Comparison of ENCODE assay signal across 1 cellular context in genomic region chr15:73751896-73752816, GRCh38.
TF ChIP-seq lines count a peak whose summit lies in the region.

No MANE protein-coding gene starts in this region.

TF ChIP-seq in HEK293, 187 proteins besides CTCF, POLR2A, EP300 and RAD21 (continued from another document and continues in another):
- TF ChIP-seq ZBTB26 (tag by site-specific recombination; optimal IDR thresholded peaks at IDR 0.05) (peak; percentile 75), BCL11B (tag by site-specific recombination; IDR thresholded peaks at IDR 0.05; ENCODE audit: low read depth) (0 out of 2 replicates have a peak, but pooled peaks have one; percentile 29), ZBTB48 (tag by site-specific recombination; IDR thresholded peaks at IDR 0.05) (no peak; the same call in 1 of the 2 replicates), BCL11A (tag by site-specific recombination; IDR thresholded peaks at IDR 0.05; ENCODE audit: low read depth) (no peak), MEIS1 (CRISPR knock-in tag; IDR thresholded peaks at IDR 0.05; ENCODE audit: borderline replicate concordance) (no peak), PBX3 (CRISPR knock-in tag; IDR thresholded peaks at IDR 0.05) (no peak), ZFP3 (tag by site-specific recombination; IDR thresholded peaks at IDR 0.05; ENCODE audit: low read depth) (no peak), ZNF580 (tag by site-specific recombination; IDR thresholded peaks at IDR 0.05) (no peak), ZNF529 (tag by site-specific recombination; IDR thresholded peaks at IDR 0.05; ENCODE audit: insufficient replicate concordance) (no peak), ZNF169 (tag by site-specific recombination; IDR thresholded peaks at IDR 0.05) (no peak), ZNF777 (tag by site-specific recombination; IDR thresholded peaks at IDR 0.05; ENCODE audit: borderline replicate concordance) (no peak), ZNF10 (tag by site-specific recombination; IDR thresholded peaks at IDR 0.05) (no peak), ZNF514 (tag by site-specific recombination; IDR thresholded peaks at IDR 0.05) (no peak), ZXDB (tag by site-specific recombination; IDR thresholded peaks at IDR 0.05) (no peak), ZNF654 (tag by site-specific recombination; IDR thresholded peaks at IDR 0.05; ENCODE audit: low read depth) (no peak), ZNF768 (tag by site-specific recombination; IDR thresholded peaks at IDR 0.05) (no peak), ZNF274 (IDR thresholded peaks at IDR 0.05; ENCODE audit: low read length) (no peak), ZNF274 (tag by site-specific recombination; IDR thresholded peaks at IDR 0.05; ENCODE audit: borderline replicate concordance) (no peak), ZNF211 (tag by site-specific recombination; IDR thresholded peaks at IDR 0.05; ENCODE audit: low read depth) (no peak), ZNF837 (tag by site-specific recombination; IDR thresholded peaks at IDR 0.05) (no peak), ZBTB21 (tag by site-specific recombination; IDR thresholded peaks at IDR 0.05) (no peak), HIC1 (tag by site-specific recombination; IDR thresholded peaks at IDR 0.05) (no peak), SETDB1 (IDR thresholded peaks at IDR 0.05; ENCODE audit: insufficient read length, low read length) (no peak), ZNF707 (tag by site-specific recombination; IDR thresholded peaks at IDR 0.05) (no peak), ZNF292 (tag by site-specific recombination; IDR thresholded peaks at IDR 0.05; ENCODE audit: borderline replicate concordance, low read depth) (no peak), MYNN (tag by site-specific recombination; IDR thresholded peaks at IDR 0.05; ENCODE audit: borderline replicate concordance) (no peak), YY2 (tag by site-specific recombination; IDR thresholded peaks at IDR 0.05) (no peak), ZNF513 (tag by site-specific recombination; IDR thresholded peaks at IDR 0.05) (no peak), ZNF16 (tag by site-specific recombination; IDR thresholded peaks at IDR 0.05; ENCODE audit: low read depth) (no peak), ZNF600 (tag by site-specific recombination; IDR thresholded peaks at IDR 0.05) (peak; percentile 82), ZNF629 (tag by site-specific recombination; IDR thresholded peaks at IDR 0.05) (no peak), TCF7L2 (IDR thresholded peaks at IDR 0.05; ENCODE audit: borderline replicate concordance, low read depth, low read length) (no peak), ZNF174 (tag by site-specific recombination; IDR thresholded peaks at IDR 0.05) (no peak), ZNF626 (tag by site-specific recombination; IDR thresholded peaks at IDR 0.05) (no peak), ZSCAN16 (tag by site-specific recombination; IDR thresholded peaks at IDR 0.05) (no peak), ZNF792 (tag by site-specific recombination; IDR thresholded peaks at IDR 0.05) (no peak), ZNF2 (tag by site-specific recombination; IDR thresholded peaks at IDR 0.05) (no peak), ZNF660 (tag by site-specific recombination; IDR thresholded peaks at IDR 0.05) (no peak), ZEB2 (tag by site-specific recombination; IDR thresholded peaks at IDR 0.05) (0 out of 2 replicates have a peak, but pooled peaks have one; percentile 28), ZNF677 (tag by site-specific recombination; IDR thresholded peaks at IDR 0.05) (no peak), ZNF624 (tag by site-specific recombination; IDR thresholded peaks at IDR 0.05) (no peak), SP2 (tag by site-specific recombination; IDR thresholded peaks at IDR 0.05) (peak; percentile 34; the same call in 1 of the 2 replicates), ZNF302 (tag by site-specific recombination; IDR thresholded peaks at IDR 0.05; ENCODE audit: low read depth) (no peak), ZBTB20 (tag by site-specific recombination; IDR thresholded peaks at IDR 0.05) (peak; percentile 90), ZNF501 (tag by site-specific recombination; IDR thresholded peaks at IDR 0.05) (no peak), ZNF423 (tag by site-specific recombination; IDR thresholded peaks at IDR 0.05) (no peak)
- TF ChIP-seq, protein P1, sequence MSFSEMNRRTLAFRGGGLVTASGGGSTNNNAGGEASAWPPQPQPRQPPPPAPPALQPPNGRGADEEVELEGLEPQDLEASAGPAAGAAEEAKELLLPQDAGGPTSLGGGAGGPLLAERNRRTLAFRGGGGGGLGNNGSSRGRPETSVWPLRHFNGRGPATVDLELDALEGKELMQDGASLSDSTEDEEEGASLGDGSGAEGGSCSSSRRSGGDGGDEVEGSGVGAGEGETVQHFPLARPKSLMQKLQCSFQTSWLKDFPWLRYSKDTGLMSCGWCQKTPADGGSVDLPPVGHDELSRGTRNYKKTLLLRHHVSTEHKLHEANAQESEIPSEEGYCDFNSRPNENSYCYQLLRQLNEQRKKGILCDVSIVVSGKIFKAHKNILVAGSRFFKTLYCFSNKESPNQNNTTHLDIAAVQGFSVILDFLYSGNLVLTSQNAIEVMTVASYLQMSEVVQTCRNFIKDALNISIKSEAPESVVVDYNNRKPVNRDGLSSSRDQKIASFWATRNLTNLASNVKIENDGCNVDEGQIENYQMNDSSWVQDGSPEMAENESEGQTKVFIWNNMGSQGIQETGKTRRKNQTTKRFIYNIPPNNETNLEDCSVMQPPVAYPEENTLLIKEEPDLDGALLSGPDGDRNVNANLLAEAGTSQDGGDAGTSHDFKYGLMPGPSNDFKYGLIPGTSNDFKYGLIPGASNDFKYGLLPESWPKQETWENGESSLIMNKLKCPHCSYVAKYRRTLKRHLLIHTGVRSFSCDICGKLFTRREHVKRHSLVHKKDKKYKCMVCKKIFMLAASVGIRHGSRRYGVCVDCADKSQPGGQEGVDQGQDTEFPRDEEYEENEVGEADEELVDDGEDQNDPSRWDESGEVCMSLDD (tag by site-specific recombination; IDR thresholded peaks at IDR 0.05), result no peak
- TF ChIP-seq, protein P2, sequence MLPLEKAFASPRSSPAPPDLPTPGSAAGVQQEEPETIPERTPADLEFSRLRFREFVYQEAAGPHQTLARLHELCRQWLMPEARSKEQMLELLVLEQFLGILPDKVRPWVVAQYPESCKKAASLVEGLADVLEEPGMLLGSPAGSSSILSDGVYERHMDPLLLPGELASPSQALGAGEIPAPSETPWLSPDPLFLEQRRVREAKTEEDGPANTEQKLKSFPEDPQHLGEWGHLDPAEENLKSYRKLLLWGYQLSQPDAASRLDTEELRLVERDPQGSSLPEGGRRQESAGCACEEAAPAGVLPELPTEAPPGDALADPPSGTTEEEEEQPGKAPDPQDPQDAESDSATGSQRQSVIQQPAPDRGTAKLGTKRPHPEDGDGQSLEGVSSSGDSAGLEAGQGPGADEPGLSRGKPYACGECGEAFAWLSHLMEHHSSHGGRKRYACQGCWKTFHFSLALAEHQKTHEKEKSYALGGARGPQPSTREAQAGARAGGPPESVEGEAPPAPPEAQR (tag by site-specific recombination; IDR thresholded peaks at IDR 0.05), result no peak
- TF ChIP-seq, protein P3, sequence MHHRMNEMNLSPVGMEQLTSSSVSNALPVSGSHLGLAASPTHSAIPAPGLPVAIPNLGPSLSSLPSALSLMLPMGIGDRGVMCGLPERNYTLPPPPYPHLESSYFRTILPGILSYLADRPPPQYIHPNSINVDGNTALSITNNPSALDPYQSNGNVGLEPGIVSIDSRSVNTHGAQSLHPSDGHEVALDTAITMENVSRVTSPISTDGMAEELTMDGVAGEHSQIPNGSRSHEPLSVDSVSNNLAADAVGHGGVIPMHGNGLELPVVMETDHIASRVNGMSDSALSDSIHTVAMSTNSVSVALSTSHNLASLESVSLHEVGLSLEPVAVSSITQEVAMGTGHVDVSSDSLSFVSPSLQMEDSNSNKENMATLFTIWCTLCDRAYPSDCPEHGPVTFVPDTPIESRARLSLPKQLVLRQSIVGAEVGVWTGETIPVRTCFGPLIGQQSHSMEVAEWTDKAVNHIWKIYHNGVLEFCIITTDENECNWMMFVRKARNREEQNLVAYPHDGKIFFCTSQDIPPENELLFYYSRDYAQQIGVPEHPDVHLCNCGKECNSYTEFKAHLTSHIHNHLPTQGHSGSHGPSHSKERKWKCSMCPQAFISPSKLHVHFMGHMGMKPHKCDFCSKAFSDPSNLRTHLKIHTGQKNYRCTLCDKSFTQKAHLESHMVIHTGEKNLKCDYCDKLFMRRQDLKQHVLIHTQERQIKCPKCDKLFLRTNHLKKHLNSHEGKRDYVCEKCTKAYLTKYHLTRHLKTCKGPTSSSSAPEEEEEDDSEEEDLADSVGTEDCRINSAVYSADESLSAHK (tag by site-specific recombination; IDR thresholded peaks at IDR 0.05), result no peak
- TF ChIP-seq, protein P4, sequence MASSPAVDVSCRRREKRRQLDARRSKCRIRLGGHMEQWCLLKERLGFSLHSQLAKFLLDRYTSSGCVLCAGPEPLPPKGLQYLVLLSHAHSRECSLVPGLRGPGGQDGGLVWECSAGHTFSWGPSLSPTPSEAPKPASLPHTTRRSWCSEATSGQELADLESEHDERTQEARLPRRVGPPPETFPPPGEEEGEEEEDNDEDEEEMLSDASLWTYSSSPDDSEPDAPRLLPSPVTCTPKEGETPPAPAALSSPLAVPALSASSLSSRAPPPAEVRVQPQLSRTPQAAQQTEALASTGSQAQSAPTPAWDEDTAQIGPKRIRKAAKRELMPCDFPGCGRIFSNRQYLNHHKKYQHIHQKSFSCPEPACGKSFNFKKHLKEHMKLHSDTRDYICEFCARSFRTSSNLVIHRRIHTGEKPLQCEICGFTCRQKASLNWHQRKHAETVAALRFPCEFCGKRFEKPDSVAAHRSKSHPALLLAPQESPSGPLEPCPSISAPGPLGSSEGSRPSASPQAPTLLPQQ (tag by site-specific recombination; IDR thresholded peaks at IDR 0.05), result no peak
- TF ChIP-seq, protein P5, sequence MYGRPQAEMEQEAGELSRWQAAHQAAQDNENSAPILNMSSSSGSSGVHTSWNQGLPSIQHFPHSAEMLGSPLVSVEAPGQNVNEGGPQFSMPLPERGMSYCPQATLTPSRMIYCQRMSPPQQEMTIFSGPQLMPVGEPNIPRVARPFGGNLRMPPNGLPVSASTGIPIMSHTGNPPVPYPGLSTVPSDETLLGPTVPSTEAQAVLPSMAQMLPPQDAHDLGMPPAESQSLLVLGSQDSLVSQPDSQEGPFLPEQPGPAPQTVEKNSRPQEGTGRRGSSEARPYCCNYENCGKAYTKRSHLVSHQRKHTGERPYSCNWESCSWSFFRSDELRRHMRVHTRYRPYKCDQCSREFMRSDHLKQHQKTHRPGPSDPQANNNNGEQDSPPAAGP (tag by site-specific recombination; IDR thresholded peaks at IDR 0.05), result 0 out of 2 replicates have a peak, but pooled peaks have one; percentile 35
- TF ChIP-seq, protein P6, sequence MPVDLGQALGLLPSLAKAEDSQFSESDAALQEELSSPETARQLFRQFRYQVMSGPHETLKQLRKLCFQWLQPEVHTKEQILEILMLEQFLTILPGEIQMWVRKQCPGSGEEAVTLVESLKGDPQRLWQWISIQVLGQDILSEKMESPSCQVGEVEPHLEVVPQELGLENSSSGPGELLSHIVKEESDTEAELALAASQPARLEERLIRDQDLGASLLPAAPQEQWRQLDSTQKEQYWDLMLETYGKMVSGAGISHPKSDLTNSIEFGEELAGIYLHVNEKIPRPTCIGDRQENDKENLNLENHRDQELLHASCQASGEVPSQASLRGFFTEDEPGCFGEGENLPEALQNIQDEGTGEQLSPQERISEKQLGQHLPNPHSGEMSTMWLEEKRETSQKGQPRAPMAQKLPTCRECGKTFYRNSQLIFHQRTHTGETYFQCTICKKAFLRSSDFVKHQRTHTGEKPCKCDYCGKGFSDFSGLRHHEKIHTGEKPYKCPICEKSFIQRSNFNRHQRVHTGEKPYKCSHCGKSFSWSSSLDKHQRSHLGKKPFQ (tag by site-specific recombination; IDR thresholded peaks at IDR 0.05), result no peak
